8 cellular contexts compared by ENCODE assay signal in the genomic region with DNA sequence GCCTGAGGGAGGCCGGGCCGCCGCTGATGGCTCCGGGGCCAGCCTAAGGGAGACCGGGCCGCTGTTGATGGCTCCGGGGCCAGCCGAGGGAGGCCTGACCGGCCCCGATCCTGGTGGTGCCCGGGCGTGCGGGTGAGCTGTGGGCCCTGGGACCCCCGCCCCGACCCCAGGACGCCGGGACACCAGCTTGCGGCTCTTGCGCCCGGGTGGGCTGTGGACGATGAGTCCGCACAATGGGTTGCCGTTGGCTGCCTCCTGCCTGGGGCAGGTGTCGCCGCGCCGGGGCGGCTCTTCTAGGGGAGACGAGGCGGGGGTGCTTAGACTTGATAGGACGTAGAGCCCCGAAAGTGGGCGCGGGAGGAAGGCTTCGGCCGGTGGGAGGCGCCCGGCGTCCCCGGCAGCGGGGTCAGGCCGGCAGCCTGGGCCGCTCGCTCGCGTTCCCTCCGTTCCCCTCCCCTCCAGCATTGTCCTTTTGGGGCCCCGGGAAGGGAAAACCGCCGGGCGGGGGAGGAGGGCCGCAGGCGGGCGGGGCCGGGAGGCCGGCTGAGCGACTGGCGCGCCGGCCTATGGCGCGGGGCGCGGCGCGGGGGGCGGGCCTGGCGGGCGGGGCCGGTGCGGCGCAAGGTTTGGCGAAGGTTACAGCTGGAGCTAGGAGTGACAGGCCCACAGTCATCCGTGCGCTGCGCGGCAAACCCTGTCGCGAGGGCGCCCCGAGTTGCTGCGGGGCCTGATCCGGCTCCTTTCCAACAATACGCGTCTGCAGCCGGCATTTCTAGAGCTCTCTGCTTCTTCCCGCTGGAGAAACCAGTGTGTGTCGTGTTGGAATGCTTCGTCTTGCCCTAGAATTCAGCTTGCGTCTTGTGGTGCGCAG. TPM values are rescaled to one million over a fixed set of nuclear protein-coding genes. Genes with fewer than 3 reads are reported as not detected.
DNase-seq lines count a peak whose midpoint lies in the region; TF ChIP-seq lines count a peak whose summit lies in the region.

No MANE protein-coding gene starts in this region.

- H3K4me1 ChIP-seq in suprapubic skin = peaks cover 46% of the 10 kb centered on the region

- no peaks in the 10 kb centered on the region; the same call in 1 of the 2 replicates for H3K36me3 ChIP-seq in H7 (replicated peaks; ENCODE audit: control insufficient read depth, insufficient read depth, low read length)
- no peaks in the 10 kb centered on the region for H3K36me3 ChIP-seq in suprapubic skin

- H3K27me3 ChIP-seq in H7 (ENCODE audit: control insufficient read depth, insufficient read depth, low read length) = peaks cover 4% of the 10 kb centered on the region
- no peaks in the 10 kb centered on the region for H3K27me3 ChIP-seq in suprapubic skin

- peak overlapping the region; percentile 96 for H3K4me3 ChIP-seq in H7 (ENCODE audit: insufficient read depth, low read depth, low read length)
- peak overlapping the region; percentile 100 for H3K4me3 ChIP-seq in suprapubic skin

- no peak for TF ChIP-seq CTCF in suprapubic skin (IDR thresholded peaks at IDR 0.05)

- no peaks in the 10 kb centered on the region for H3K9me3 ChIP-seq in suprapubic skin

- H3K27ac ChIP-seq in suprapubic skin = peak overlapping the region; percentile 99

- peak; percentile 73 for DNase-seq in GM04504 (ENCODE audit: low read depth)
- DNase-seq in H7 = peak; percentile 99
- DNase-seq in M059J (ENCODE audit: low read depth) = peak; percentile 82
- DNase-seq in SK-N-DZ (ENCODE audit: low spot score) = peak; percentile 75
- DNase-seq in activated naive CD4-positive, alpha-beta T cell treated with anti-CD3 and anti-CD28 coated beads, Interleukin-2, amount 50 U/mL, for 16 hours = peak; percentile 89
- peak; percentile 96 for DNase-seq in germinal center (ENCODE audit: low spot score)
- peak; percentile 91 for DNase-seq in occipital lobe (lab: John Stamatoyannopoulos, UW)
- DNase-seq in suprapubic skin (ENCODE audit: low spot score in 2 of 2) = peak; percentile 91

- no peak for TF ChIP-seq EP300 in suprapubic skin (IDR thresholded peaks at IDR 0.05)

- 2% methylated on average over 11 of the region's 91 CpGs for WGBS in suprapubic skin

- TF ChIP-seq POLR2A in suprapubic skin (IDR thresholded peaks at IDR 0.05) = peak in 1 of 2 donors; percentile 73

RNA-seq across cellular contexts. Expression of a gene that starts 0.8 kb away (rescaled TPM):
- total RNA-seq in H7 (2014; rRNA removed; shearing (Covaris generic)) = 11.5 and 15.9 TPM in 2 replicates
- total RNA-seq in M059J (2014; rRNA removed; shearing (Covaris generic)) = 14.3 and 18.5 TPM in 2 replicates
- 9.2 and 14.0 TPM in 2 replicates for polyA plus RNA-seq in SK-N-DZ (2014; cell fraction: cytosol; rRNA removed)
- 8.4 and 9.8 TPM in 2 replicates for polyA plus RNA-seq in SK-N-DZ (2014; cell fraction: nucleus; rRNA removed)
- 50.8 TPM for total RNA-seq in occipital lobe
- total RNA-seq in suprapubic skin = 10 to 100 TPM; 27.6 to 34.1 (median 32.7) TPM

Comparison
In these comparisons a context has a peak if more than half of its experiments do, and no peak if none do; other contexts are left out.
1. Peak in every context shown above with its lines: DNase-seq, H3K4me3 ChIP-seq and H3K27ac ChIP-seq.